In genomic region chr17:38730526-38731379, GRCh38 we compare ENCODE assay signal across 8 cellular contexts. TPM values are rescaled to one million over a fixed set of nuclear protein-coding genes. Genes with fewer than 3 reads are reported as not detected.
A peak's percentile ranks its signal among the peaks of the same experiment; 100 is the strongest.
DNase-seq lines count a peak whose midpoint lies in the region; ATAC-seq, FAIRE-seq and TF ChIP-seq lines count a peak whose summit lies in the region.

No MANE protein-coding gene starts in this region.

- H3K36me3 ChIP-seq in OCI-LY3 (replicated peaks; ENCODE audit: low read depth, low read length) (no peaks in the 10 kb centered on the region), brain microvascular endothelial cell (replicated peaks) (peaks cover 9% of the 10 kb centered on the region), kidney (ENCODE audit: control insufficient read depth in 1 of 2, insufficient read depth in 2 of 2, low read length in 2 of 2) (peaks cover 3 to 10% of the 10 kb centered on the region in 2 donors)

- H3K79me2 ChIP-seq in OCI-LY3 (ENCODE audit: low read length), result peaks cover 11% of the 10 kb centered on the region; the same call in 1 of the 2 replicates

- TF ChIP-seq CTCF in OCI-LY3 (IDR thresholded peaks at IDR 0.05; ENCODE audit: low read depth, low read length) (no peak), brain microvascular endothelial cell (IDR thresholded peaks at IDR 0.05; ENCODE audit: low read depth, low read length, missing control alignments) (no peak), kidney (IDR thresholded peaks at IDR 0.05; ENCODE audit: borderline replicate concordance, extremely low read depth, insufficient read depth) (no peak)

- no peak for FAIRE-seq in kidney (lab: Jason Lieb, UNC)

- H3K36me3 Mint-ChIP-seq in stimulated activated effector memory CD8-positive, alpha-beta T cell treated with anti-CD3 and anti-CD28 coated beads, Interleukin-12 subunit alpha, Interleukin-12 subunit beta, amount 100 ng/mL, for 72 hours, result peaks cover 82% of the 10 kb centered on the region

- H3K4me3 Mint-ChIP-seq in stimulated activated effector memory CD8-positive, alpha-beta T cell treated with anti-CD3 and anti-CD28 coated beads, Interleukin-12 subunit alpha, Interleukin-12 subunit beta, amount 100 ng/mL, for 72 hours, result peak overlapping the region; percentile 97

- DNase-seq in ACHN (peak; percentile 86), brain microvascular endothelial cell (no peak), kidney (peak; percentile 96)
- peak in 1 of 2 donors; percentile 59 for DNase-seq in stimulated activated effector memory CD8-positive, alpha-beta T cell treated with anti-CD3 and anti-CD28 coated beads, Interleukin-12 subunit alpha, Interleukin-12 subunit beta, amount 100 ng/mL, for 72 hours (ENCODE audit: low spot score in 2 of 2)
- no peak for DNase-seq in effector CD4-positive, alpha-beta T cell

- no peaks in the 10 kb centered on the region for H4K20me1 ChIP-seq in OCI-LY3 (ENCODE audit: insufficient read depth, low read length)

- H3K27ac ChIP-seq in OCI-LY3 (ENCODE audit: low read length) (peak overlapping the region; percentile 35), brain microvascular endothelial cell (no peak overlapping the region), kidney (ENCODE audit: low read depth in 2 of 2, low read length in 2 of 2) (peak overlapping the region; percentile 95 to 97)

- no peaks in the 10 kb centered on the region for H3K9me3 Mint-ChIP-seq in stimulated activated effector memory CD8-positive, alpha-beta T cell treated with anti-CD3 and anti-CD28 coated beads, Interleukin-12 subunit alpha, Interleukin-12 subunit beta, amount 100 ng/mL, for 72 hours

- H3K4me3 ChIP-seq in OCI-LY3 (ENCODE audit: low read length) (peak overlapping the region; percentile 98), brain microvascular endothelial cell (ENCODE audit: low read depth, low read length) (peak overlapping the region; percentile 70), kidney (ENCODE audit: low read length in 2 of 2) (peak overlapping the region; percentile 74 to 94)

- intact Hi-C loops in kidney (cut with DNase I), result loop anchor here (5.0 kb wide), 1 partner anchor 58 kb away; the partner anchor contains the start of gene EPOP

- in situ Hi-C loops in ACHN (cut with HindIII; ENCODE audit: low pct_ligation_motif_present, low pct_unique_long_range_greater_than_20kb, low sequenced_read_pairs) (no loop called here), brain microvascular endothelial cell (cut with HindIII; ENCODE audit: low pct_ligation_motif_present, low sequenced_read_pairs) (no loop called here)

- H2AFZ ChIP-seq in OCI-LY3 (ENCODE audit: low read depth, low read length), result peak overlapping the region; percentile 61

- H3K27me3 ChIP-seq in OCI-LY3 (ENCODE audit: low read depth, low read length), result no peaks in the 10 kb centered on the region
- H3K27me3 ChIP-seq in brain microvascular endothelial cell (replicated peaks), result no peaks in the 10 kb centered on the region

- H3K4me2 ChIP-seq in OCI-LY3 (ENCODE audit: low read length), result peak overlapping the region; percentile 97

- ATAC-seq in GM21447 (IDR thresholded peaks at IDR 0.05; ENCODE audit: unreplicated experiment) (peak; percentile 16), GM21367 (IDR thresholded peaks at IDR 0.05; ENCODE audit: unreplicated experiment) (no peak)
- ATAC-seq in stimulated activated effector memory CD8-positive, alpha-beta T cell treated with anti-CD3 and anti-CD28 coated beads, Interleukin-12 subunit alpha, Interleukin-12 subunit beta, amount 100 ng/mL, for 72 hours, result no peak

- H3K9me3 ChIP-seq in OCI-LY3 (ENCODE audit: insufficient read depth, low read length), result no peaks in the 10 kb centered on the region
- H3K9me3 ChIP-seq in kidney (ENCODE audit: control insufficient read depth in 1 of 2, low read length in 2 of 2), result no peaks in the 10 kb centered on the region

- H3K27ac Mint-ChIP-seq in stimulated activated effector memory CD8-positive, alpha-beta T cell treated with anti-CD3 and anti-CD28 coated beads, Interleukin-12 subunit alpha, Interleukin-12 subunit beta, amount 100 ng/mL, for 72 hours, result peak overlapping the region; percentile 97

- H3K4me1 Mint-ChIP-seq in stimulated activated effector memory CD8-positive, alpha-beta T cell treated with anti-CD3 and anti-CD28 coated beads, Interleukin-12 subunit alpha, Interleukin-12 subunit beta, amount 100 ng/mL, for 72 hours, result peaks cover 92% of the 10 kb centered on the region

- H3K9ac ChIP-seq in OCI-LY3 (ENCODE audit: low read length) (peak overlapping the region; percentile 95), kidney (ENCODE audit: low read length in 2 of 2) (peak overlapping the region; percentile 35 to 91)

- H3K4me1 ChIP-seq in OCI-LY3 (ENCODE audit: low read length), result peaks cover 24% of the 10 kb centered on the region
- H3K4me1 ChIP-seq in kidney (ENCODE audit: control insufficient read depth in 1 of 2, insufficient read depth in 1 of 2, low read depth in 1 of 2, low read length in 2 of 2), result peaks cover 37 to 47% of the 10 kb centered on the region in 2 donors

RNA-seq across cellular contexts. Expression of gene CISD3, which starts 0.6 kb away (rescaled TPM):
- total RNA-seq in kidney, result 37.7 TPM
- polyA plus RNA-seq in kidney (ENCODE audit: insufficient read depth, low read depth, low replicate concordance), result 152 TPM

RNA-seq across cellular contexts. Expression of gene PCGF2, which starts 17.4 kb away (rescaled TPM):
- total RNA-seq in kidney, result 62.2 TPM
- polyA plus RNA-seq in kidney (ENCODE audit: insufficient read depth, low read depth, low replicate concordance), result 111 TPM

RNA-seq across cellular contexts. Expression of gene PSMB3, which starts 21.8 kb away (rescaled TPM):
- total RNA-seq in kidney, result 156 TPM
- 347 TPM for polyA plus RNA-seq in kidney (ENCODE audit: insufficient read depth, low read depth, low replicate concordance)

RNA-seq across cellular contexts. Expression of gene MLLT6, which starts 25.7 kb away (rescaled TPM):
- total RNA-seq in kidney, result 199 TPM
- polyA plus RNA-seq in kidney (ENCODE audit: insufficient read depth, low read depth, low replicate concordance), result 34.3 TPM

RNA-seq across cellular contexts. Expression of gene EPOP, which starts 56.0 kb away (rescaled TPM):
- 1.3 TPM for total RNA-seq in kidney
- polyA plus RNA-seq in kidney (ENCODE audit: insufficient read depth, low read depth, low replicate concordance), result 0.49 TPM

Comparison
In these comparisons a context has a peak if more than half of its experiments do, and no peak if none do; other contexts are left out.
1. DNase-seq: peak in ACHN (single experiment) and kidney (single experiment); none in brain microvascular endothelial cell (single experiment) and effector CD4-positive, alpha-beta T cell (single experiment).
2. Peak in every context shown above with its lines, with median percentiles within 50 percentile points of each other: H3K4me3 ChIP-seq.